23 cellular contexts compared by ENCODE assay signal in genomic region chr17:44349553-44350070, GRCh38. TPM values are rescaled to one million over a fixed set of nuclear protein-coding genes. Genes with fewer than 3 reads are reported as not detected.
"Had no signal": no experiment of that assay in that cellular context is flagged by ENCODE, and none has a peak within 500 bp of the region (broad histone marks: within the 10 kb centered on the region; RNA-seq: fewer than 3 reads in every experiment).

No MANE protein-coding gene starts in this region.

- H3K9me3 ChIP-seq: left lung, pancreas, right lobe of liver, testis, upper lobe of left lung had no signal

- H3K4me3 ChIP-seq: left lung, neural progenitor cell, pancreas, right lobe of liver, testis, upper lobe of left lung had no signal

- H3K4me1 ChIP-seq: neural progenitor cell had no signal

- H3K36me3 ChIP-seq: neural progenitor cell had no signal

- H3K4me3 Mint-ChIP-seq: activated CD4-positive, alpha-beta T cell treated with anti-CD3 and anti-CD28 coated beads, Interleukin-2, amount 10 ng/mL, durations not matched to agents 7 days and 5 days; activated CD8-positive, alpha-beta T cell treated with anti-CD3 and anti-CD28 coated beads, Interleukin-2, amount 10 ng/mL, durations not matched to agents 7 days and 5 days; activated naive CD8-positive, alpha-beta T cell treated with anti-CD3 and anti-CD28 coated beads, Interleukin-2, amount 10 ng/mL, durations not matched to agents 7 days and 5 days; activated T-cell treated with anti-CD3 and anti-CD28 coated beads, Interleukin-2, amount 50 U/mL, for 24 hours; endodermal cell; neural progenitor cell had no signal

- H3K27ac ChIP-seq: left lung, neural progenitor cell, pancreas, right lobe of liver, testis had no signal

- H3K27ac Mint-ChIP-seq: activated CD4-positive, alpha-beta T cell treated with anti-CD3 and anti-CD28 coated beads, Interleukin-2, amount 10 ng/mL, durations not matched to agents 7 days and 5 days; activated CD8-positive, alpha-beta T cell treated with anti-CD3 and anti-CD28 coated beads, Interleukin-2, amount 10 ng/mL, durations not matched to agents 7 days and 5 days; activated naive CD8-positive, alpha-beta T cell treated with anti-CD3 and anti-CD28 coated beads, Interleukin-2, amount 10 ng/mL, durations not matched to agents 7 days and 5 days; activated T-cell treated with anti-CD3 and anti-CD28 coated beads, Interleukin-2, amount 50 U/mL, for 24 hours; activated T-helper 2 cell treated with anti-CD3 and anti-CD28 coated beads, Interferon-gamma antibody, Interleukin-2, Interleukin-4, amounts not matched to agents 10 μg/mL and 5 μg/mL and 100 μg/mL, durations not matched to agents 14 hours and 24 hours and 36 hours; endodermal cell; neural progenitor cell had no signal

- H3K27me3 ChIP-seq: pancreas, right lobe of liver, testis, upper lobe of left lung had no signal

- DNase-seq: activated CD4-positive, alpha-beta T cell treated with anti-CD3 and anti-CD28 coated beads, Interleukin-2, amount 10 ng/mL, durations not matched to agents 7 days and 5 days; activated CD8-positive, alpha-beta T cell treated with anti-CD3 and anti-CD28 coated beads, Interleukin-2, amount 10 ng/mL, durations not matched to agents 7 days and 5 days; activated naive CD4-positive, alpha-beta T cell treated with Interleukin-2 at 50 U/mL for 16 hours; activated naive CD8-positive, alpha-beta T cell treated with anti-CD3 and anti-CD28 coated beads, Interleukin-2, amount 10 ng/mL, durations not matched to agents 7 days and 5 days; activated T-cell treated with anti-CD3 and anti-CD28 coated beads, Interleukin-2, amount 50 U/mL, for 24 hours; amygdala; caudate nucleus; endodermal cell; erythroblast; head of caudate nucleus; left lung; midbrain; right lobe of liver; small intestine; stimulated activated CD4-positive, alpha-beta T cell treated with anti-CD3 and anti-CD28 coated beads, Interleukin-15, amount 100 ng/mL, for 24 hours; stimulated activated CD4-positive, alpha-beta T cell treated with anti-CD3 and anti-CD28 coated beads, Interleukin-2, amount 100 ng/mL, for 48 hours; testis; upper lobe of left lung had no signal

- H3K9ac ChIP-seq: neural progenitor cell had no signal

- H3K9me3 Mint-ChIP-seq: activated CD4-positive, alpha-beta T cell treated with anti-CD3 and anti-CD28 coated beads, Interleukin-2, amount 10 ng/mL, durations not matched to agents 7 days and 5 days; activated naive CD8-positive, alpha-beta T cell treated with anti-CD3 and anti-CD28 coated beads, Interleukin-2, amount 10 ng/mL, durations not matched to agents 7 days and 5 days; activated T-cell treated with anti-CD3 and anti-CD28 coated beads, Interleukin-2, amount 50 U/mL, for 24 hours; activated T-helper 2 cell treated with anti-CD3 and anti-CD28 coated beads, Interferon-gamma antibody, Interleukin-2, Interleukin-4, amounts not matched to agents 10 μg/mL and 5 μg/mL and 100 μg/mL, durations not matched to agents 14 hours and 24 hours and 36 hours; endodermal cell; neural progenitor cell had no signal

- H3K27me3 Mint-ChIP-seq: activated T-cell treated with anti-CD3 and anti-CD28 coated beads, Interleukin-2, amount 50 U/mL, for 24 hours had no signal

- H3K4me2 ChIP-seq: neural progenitor cell had no signal

- ATAC-seq: activated CD8-positive, alpha-beta T cell treated with anti-CD3 and anti-CD28 coated beads, Interleukin-2, amount 10 ng/mL, durations not matched to agents 7 days and 5 days; left lung; pancreas; right lobe of liver had no signal

RNA-seq across cellular contexts. Expression of gene ITGA2B, which starts 39.8 kb away (rescaled TPM):
- total RNA-seq: myocyte had no signal

RNA-seq across cellular contexts. Expression of gene RUNDC3A, which starts 41.2 kb away (rescaled TPM):
- total RNA-seq: lung microvascular endothelial cell had no signal
